In the genomic region with DNA sequence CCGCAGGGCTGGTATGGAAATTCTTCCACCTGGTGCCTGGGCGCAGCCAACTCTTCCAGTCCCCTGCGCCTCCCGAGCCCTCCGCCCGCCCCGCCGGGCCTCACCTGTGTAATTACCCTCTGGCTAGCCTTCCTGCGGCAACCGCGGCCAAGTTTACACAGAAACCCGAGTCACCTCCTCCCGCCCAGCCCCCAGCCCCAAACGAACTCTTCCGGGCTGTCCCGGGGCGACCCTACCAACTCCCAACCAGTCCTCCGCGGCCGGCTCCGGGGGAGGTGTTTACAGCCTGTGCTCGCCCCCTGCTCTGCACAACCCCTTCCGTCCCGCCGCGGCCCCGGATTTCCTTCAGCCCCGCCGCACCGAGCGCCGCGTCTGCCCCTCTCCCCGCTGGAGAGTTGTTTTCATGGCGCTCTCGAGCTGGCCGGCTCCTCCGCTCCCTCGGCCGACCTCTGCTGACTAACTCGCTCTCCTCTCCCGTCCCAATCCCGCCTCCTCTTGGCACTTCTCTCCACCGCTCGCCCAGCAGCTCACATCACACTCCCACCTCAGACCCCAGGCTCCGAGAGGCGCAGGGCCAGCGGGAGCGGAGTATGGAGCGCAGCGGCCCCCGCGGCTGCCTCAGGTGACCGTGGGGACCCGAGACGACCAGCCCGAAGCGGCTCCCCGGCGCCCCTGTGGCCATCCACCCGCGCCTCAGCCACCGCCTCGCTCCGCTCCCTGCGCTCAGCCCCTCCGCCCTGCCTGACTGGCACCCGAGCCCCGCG, we compare ENCODE assay signal across 8 cellular contexts. TPM values are rescaled to one million over a fixed set of nuclear protein-coding genes. Genes with fewer than 3 reads are reported as not detected.
DNase-seq lines count a peak whose midpoint lies in the region; ATAC-seq lines count a peak whose summit lies in the region.

No MANE protein-coding gene starts in this region.

- H3K36me3 Mint-ChIP-seq in activated CD4-positive, alpha-beta memory T cell treated with anti-CD3 and anti-CD28 coated beads for 36 hours, result peaks cover 14% of the 10 kb centered on the region

- H3K4me1 Mint-ChIP-seq in activated CD4-positive, alpha-beta memory T cell treated with anti-CD3 and anti-CD28 coated beads for 36 hours (ENCODE audit: low read depth), result peaks cover 45% of the 10 kb centered on the region

- peak overlapping the region; percentile 97 for H3K27ac Mint-ChIP-seq in activated CD4-positive, alpha-beta memory T cell treated with anti-CD3 and anti-CD28 coated beads for 36 hours

- peak overlapping the region; percentile 100 for H3K4me3 Mint-ChIP-seq in activated CD4-positive, alpha-beta memory T cell treated with anti-CD3 and anti-CD28 coated beads for 36 hours

- no peaks in the 10 kb centered on the region for H3K9me3 Mint-ChIP-seq in activated CD4-positive, alpha-beta memory T cell treated with anti-CD3 and anti-CD28 coated beads for 36 hours

- H3K27me3 Mint-ChIP-seq in activated CD4-positive, alpha-beta memory T cell treated with anti-CD3 and anti-CD28 coated beads for 36 hours, result no peaks in the 10 kb centered on the region

- peak; percentile 19 for ATAC-seq in HG02798 (IDR thresholded peaks at IDR 0.05; ENCODE audit: poor library complexity, unreplicated experiment)

- DNase-seq in NCI-H1417 (lab: John Stamatoyannopoulos, UW), result peak; percentile 31 to 82 (median 74)
- no peak for DNase-seq in NCI-H1417 treated with DMSO at 0.1 percent for 48 hours (lab: John Stamatoyannopoulos, UW)
- peak; percentile 42 for DNase-seq in NCI-H2171 (lab: John Stamatoyannopoulos, UW)
- peak; percentile 72 for DNase-seq in activated CD4-positive, alpha-beta memory T cell treated with anti-CD3 and anti-CD28 coated beads for 36 hours
- DNase-seq in ecto neural progenitor cell (ENCODE audit: low spot score), result peak; percentile 81
- DNase-seq in lung microvascular endothelial cell (ENCODE audit: low read depth in 2 of 2), result peak; percentile 70 to 80
- DNase-seq in stimulated activated CD8-positive, alpha-beta memory T cell treated with anti-CD3 and anti-CD28 coated beads, Interleukin-12 subunit alpha, Interleukin-12 subunit beta, amount 100 ng/mL, for 4 hours (ENCODE audit: low read depth), result peak; percentile 31

- intact Hi-C loops in activated CD4-positive, alpha-beta memory T cell treated with anti-CD3 and anti-CD28 coated beads for 36 hours (cut with micrococcal nuclease), result loop anchor here (1.0 to 5.0 kb wide), 8 partner anchors 32 to 666 kb away; partner anchors contain the start of gene ARPP19

- CTCF ChIA-PET in activated CD4-positive, alpha-beta memory T cell treated with anti-CD3 and anti-CD28 coated beads for 36 hours (lab: Charles Lee), result no interaction called here

- POLR2A ChIA-PET in activated CD4-positive, alpha-beta memory T cell treated with anti-CD3 and anti-CD28 coated beads for 36 hours (lab: Charles Lee), result interaction anchor here (0.6 to 1.7 kb wide), 4 partner anchors 20 to 214 kb away, joined by 3 to 5 read pairs (median 4); no protein-coding TSS in a partner anchor

RNA-seq across cellular contexts. Expression of gene ATOSA, which starts 0.5 kb away (rescaled TPM):
- 10 to 100 TPM; 18.2 to 19.3 TPM for total RNA-seq in activated CD4-positive, alpha-beta memory T cell treated with anti-CD3 and anti-CD28 coated beads for 36 hours
- total RNA-seq in lung microvascular endothelial cell, result 27.2 and 35.5 TPM in 2 replicates
